20 cellular contexts compared by ENCODE assay signal in the genomic region with DNA sequence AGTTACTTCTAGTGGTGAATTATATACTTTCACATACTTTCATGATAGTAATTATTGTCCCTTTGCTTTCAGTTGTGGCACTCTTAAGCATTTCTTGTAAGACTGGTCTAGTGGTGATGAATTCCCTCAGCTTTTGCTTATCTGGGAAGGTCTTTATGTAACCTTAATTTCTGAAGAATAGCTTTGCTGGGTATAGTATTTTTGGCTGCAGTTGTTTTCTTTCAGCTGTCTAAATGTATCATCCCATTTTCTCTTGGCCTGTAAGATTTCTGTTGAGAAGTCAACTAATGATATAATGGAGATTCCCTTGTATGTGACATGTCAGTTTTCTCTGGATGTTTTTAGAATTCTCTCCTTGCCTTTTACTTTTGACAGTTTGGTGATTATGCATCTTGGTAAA. TPM values are rescaled to one million over a fixed set of nuclear protein-coding genes. Genes with fewer than 3 reads are reported as not detected.
A peak's percentile ranks its signal among the peaks of the same experiment; 100 is the strongest.
DNase-seq lines count a peak whose midpoint lies in the region; ATAC-seq and TF ChIP-seq lines count a peak whose summit lies in the region.
"Had no signal": no experiment of that assay in that cellular context is flagged by ENCODE, and none has a peak within 500 bp of the region (broad histone marks: within the 10 kb centered on the region; RNA-seq: fewer than 3 reads in every experiment).

No MANE protein-coding gene starts in this region.

- peaks cover 55% of the 10 kb centered on the region for H3K9me3 Mint-ChIP-seq in endodermal cell

- H3K4me2 ChIP-seq in HCT116 (ENCODE audit: low read length), result no peak overlapping the region
- H3K4me2 ChIP-seq: BLaER1, GM23338 had no signal

- TF ChIP-seq RAD21 in HCT116 (IDR thresholded peaks at IDR 0.05; ENCODE audit: low read depth), result no peak

- H3K4me3 Mint-ChIP-seq in endodermal cell, result no peak overlapping the region
- H3K4me3 Mint-ChIP-seq: CD14-positive monocyte, GM23338 had no signal

- H3K9ac ChIP-seq in HCT116 (ENCODE audit: low read length) (no peak overlapping the region), endodermal cell (ENCODE audit: extremely low read depth, low read length, poor library complexity, severe bottlenecking) (no peak overlapping the region)
- H3K9ac ChIP-seq: BLaER1 had no signal

- H3K9me2 ChIP-seq in HCT116 (ENCODE audit: insufficient read depth), result no peaks in the 10 kb centered on the region

- peaks cover 6 to 8% of the 10 kb centered on the region in 2 experiments; a peak in 2 of 4 replicates for H3K9me3 ChIP-seq in HCT116 (ENCODE audit: control insufficient read depth in 1 of 2, insufficient read depth in 1 of 2, low read depth in 1 of 2, low read length in 2 of 2)
- H3K9me3 ChIP-seq in endodermal cell (ENCODE audit: control insufficient read depth, low read length), result peaks cover 37% of the 10 kb centered on the region
- peaks cover 4% of the 10 kb centered on the region; the same call in 1 of the 2 replicates for H3K9me3 ChIP-seq in HAP-1

- no peaks in the 10 kb centered on the region for H3K79me2 ChIP-seq in HCT116 (ENCODE audit: insufficient read depth, low read length)

- no peak for ATAC-seq in HCT116
- ATAC-seq: GM23338 had no signal

- CTCF ChIA-PET in HCT116 (lab: Charles Lee), result no interaction called here

- H3K36me3 ChIP-seq in HCT116 (ENCODE audit: control insufficient read depth in 1 of 2, insufficient read depth in 2 of 2, low read length in 2 of 2), result no peaks in the 10 kb centered on the region
- peaks cover 13% of the 10 kb centered on the region for H3K36me3 ChIP-seq in endodermal cell (ENCODE audit: control insufficient read depth, insufficient read depth, low read length)
- H3K36me3 ChIP-seq in HAP-1 (replicated peaks), result no peaks in the 10 kb centered on the region; the same call in 1 of the 2 replicates

- H3K27me3 Mint-ChIP-seq in endodermal cell (ENCODE audit: insufficient read depth), result peaks cover 2% of the 10 kb centered on the region
- H3K27me3 Mint-ChIP-seq: CD4-positive, alpha-beta memory T cell; IgD-negative memory B cell had no signal

- H3K36me3 Mint-ChIP-seq in endodermal cell (ENCODE audit: low read depth), result peaks cover 47% of the 10 kb centered on the region

- no peaks in the 10 kb centered on the region for H4K20me1 ChIP-seq in HCT116 (ENCODE audit: insufficient read depth)
- H4K20me1 ChIP-seq: BLaER1 had no signal

- no peak overlapping the region for H3K27ac ChIP-seq in HCT116 (ENCODE audit: low read depth, low read length)
- no peak overlapping the region for H3K27ac ChIP-seq in endodermal cell (ENCODE audit: low read depth, low read length)
- H3K27ac ChIP-seq: BLaER1, HL-60 had no signal

- intact Hi-C loops in HCT116 (cut with micrococcal nuclease), result no loop called here

- POLR2A ChIA-PET in HCT116 (lab: Charles Lee), result no interaction called here

- BruUV-seq in HCT116 (replicated peaks; lab: Mats Ljungman, UMichigan), result no TSS peak

- DNase-seq in HCT116 (ENCODE audit: low read depth, low spot score) (no peak), M059J (ENCODE audit: low read depth) (peak; percentile 1), amniotic epithelial cell (ENCODE audit: low read depth) (peak; percentile 5), endodermal cell (no peak), HAP-1 (ENCODE audit: low spot score in 2 of 2) (no peak), NCI-H2227 treated with DMSO at 0.1 percent for 48 hours (lab: John Stamatoyannopoulos, UW) (no peak), DMS114 treated with DMSO at 0.1 percent for 48 hours (lab: John Stamatoyannopoulos, UW; ENCODE audit: unreplicated experiment) (no peak)
- DNase-seq in activated CD8-positive, alpha-beta memory T cell treated with anti-CD3 and anti-CD28 coated beads, Interleukin-2, amount 50 U/mL, for 4 hours, result no peak
- DNase-seq: 8988T; Calu3; CD4-positive, alpha-beta memory T cell; DMS53; DND-41; EL; KG1 had no signal

- no peak for TF ChIP-seq POLR2A in HCT116 (IDR thresholded peaks at IDR 0.05; ENCODE audit: borderline replicate concordance, extremely low read depth, insufficient read depth, insufficient read length)

- H3K4me1 Mint-ChIP-seq in endodermal cell, result no peaks in the 10 kb centered on the region
- H3K4me1 Mint-ChIP-seq: CD14-positive monocyte; CD4-positive, alpha-beta memory T cell; GM23338 had no signal

- H3K27me3 ChIP-seq in HCT116 (ENCODE audit: insufficient read depth, low read length) (no peaks in the 10 kb centered on the region), endodermal cell (ENCODE audit: control insufficient read depth, insufficient read depth, low read length, poor library complexity, severe bottlenecking) (no peaks in the 10 kb centered on the region), HAP-1 (ENCODE audit: low read depth) (no peaks in the 10 kb centered on the region)
- H3K27me3 ChIP-seq: BLaER1 had no signal

- RAD21 ChIA-PET in HCT116 (lab: Charles Lee; ENCODE audit: low non-redundant PET in 1 of 2, low total read pairs in 2 of 2, uncharacterized antibody in 2 of 2, unreplicated experiment in 2 of 2), result no interaction called here

- no peak overlapping the region for H2AFZ ChIP-seq in HCT116 (ENCODE audit: low read depth, low read length, poor library complexity, severe bottlenecking)
- H2AFZ ChIP-seq: GM23338 had no signal

- no peak overlapping the region for H3K27ac Mint-ChIP-seq in endodermal cell
- H3K27ac Mint-ChIP-seq: CD14-positive monocyte, GM23338, IgD-negative memory B cell had no signal

- H3K4me1 ChIP-seq in HCT116 (ENCODE audit: control insufficient read depth in 1 of 2, insufficient read depth in 2 of 2, low read length in 2 of 2) (no peaks in the 10 kb centered on the region), endodermal cell (ENCODE audit: control insufficient read depth, insufficient read depth, low read length) (no peaks in the 10 kb centered on the region), HAP-1 (no peaks in the 10 kb centered on the region)
- H3K4me1 ChIP-seq: BLaER1 had no signal

- no peak overlapping the region for H3K4me3 ChIP-seq in HCT116 (replicated peaks in 1 of 2; ENCODE audit: low read depth in 1 of 2, low read length in 2 of 2)
- peak overlapping the region; percentile 11 for H3K4me3 ChIP-seq in endodermal cell (ENCODE audit: low read length)
- H3K4me3 ChIP-seq in HAP-1, result no peak overlapping the region
- H3K4me3 ChIP-seq: BLaER1, GM23338 had no signal

- no peak for TF ChIP-seq CTCF in HCT116 (IDR thresholded peaks at IDR 0.05 in 2 of 3, conservative IDR thresholded peaks at IDR 0.05 in 1 of 3; ENCODE audit: borderline replicate concordance in 1 of 3, insufficient read depth in 1 of 3, low read depth in 2 of 3, low read length in 2 of 3)
- no peak for TF ChIP-seq CTCF in endodermal cell (conservative IDR thresholded peaks at IDR 0.05)

- in situ Hi-C loops in HAP-1 (cut with MboI; ENCODE audit: low sequenced_read_pairs), result no loop called here

TF ChIP-seq in HCT116, 20 proteins besides CTCF, POLR2A, EP300 and RAD21:
- TF ChIP-seq CBX3 (IDR thresholded peaks at IDR 0.05; ENCODE audit: low read depth) (peak; percentile 38; the same call in 1 of the 2 replicates), EGR1 (IDR thresholded peaks at IDR 0.05; ENCODE audit: low read depth) (no peak)

RNA-seq across cellular contexts. Expression of gene TMEM38B, which starts 41.0 kb away (rescaled TPM):
- total RNA-seq in HCT116 (2021; ENCODE audit: unreplicated experiment) (24.5 TPM), endodermal cell (10 to 100 TPM; 24.7 to 48.0 TPM)
- polyA plus RNA-seq in HCT116 (2012), result 9.6 and 10.2 TPM in 2 replicates
- total RNA-seq in M059J (2014; rRNA removed; shearing (Covaris generic)), result 16.0 and 25.3 TPM in 2 replicates
- 19.8 TPM for polyA plus RNA-seq in endodermal cell (2013, experiment 1 of 2)
- polyA plus RNA-seq in endodermal cell (2013, experiment 2 of 2), result 18.8 TPM

Comparison
In these comparisons a context has a peak if more than half of its experiments do, and no peak if none do; other contexts are left out.
1. DNase-seq: peak in M059J (single experiment) and amniotic epithelial cell (single experiment); none in HCT116 (single experiment), endodermal cell (single experiment), HAP-1 (0 of 2), activated CD8-positive, alpha-beta memory T cell treated with anti-CD3 and anti-CD28 coated beads, Interleukin-2, amount 50 U/mL, for 4 hours (single experiment), NCI-H2227 treated with DMSO at 0.1 percent for 48 hours (single experiment) and DMS114 treated with DMSO at 0.1 percent for 48 hours (single experiment).